In the genomic region with DNA sequence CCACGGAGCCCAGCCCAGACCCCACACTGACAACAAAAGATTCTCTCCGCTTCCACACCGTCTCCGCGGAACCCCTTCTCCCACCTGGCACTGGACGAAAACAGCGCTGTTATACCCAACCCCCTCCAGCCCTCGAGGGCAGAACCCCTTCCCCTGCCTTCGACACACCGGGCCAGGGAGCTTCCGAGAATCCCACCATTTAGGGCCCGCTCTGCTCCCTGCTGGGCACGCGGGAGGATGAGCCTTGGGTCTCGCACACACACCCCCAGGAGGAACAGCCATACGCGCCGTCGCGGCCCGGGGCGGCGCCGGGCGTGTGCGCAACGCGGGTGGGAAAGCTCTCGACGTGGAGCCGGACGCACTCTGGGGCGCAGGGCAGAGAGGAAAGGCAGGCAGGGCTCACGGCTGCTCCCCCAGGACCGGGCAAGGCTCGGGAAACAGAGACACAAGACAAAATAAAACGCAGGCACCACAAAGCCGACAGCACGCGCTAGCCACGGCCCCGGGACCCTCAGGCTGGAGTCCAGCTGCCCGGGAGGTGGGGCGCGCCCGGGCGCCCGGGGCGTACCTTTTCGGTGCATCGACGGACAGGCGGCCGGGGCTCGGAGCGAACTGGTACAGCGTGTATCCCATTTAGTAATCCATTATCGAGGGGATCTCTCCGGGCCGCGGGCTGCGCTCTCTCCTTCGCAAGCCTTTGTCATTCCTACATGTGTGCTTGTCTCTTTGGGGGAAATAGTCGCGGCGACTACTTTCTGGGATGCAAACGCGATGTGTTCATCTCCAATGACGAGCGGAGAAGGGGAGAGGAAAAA, we compare ENCODE assay signal across 9 cellular contexts. TPM values are rescaled to one million over a fixed set of nuclear protein-coding genes. Genes with fewer than 3 reads are reported as not detected.
DNase-seq lines count a peak whose midpoint lies in the region; FAIRE-seq and TF ChIP-seq lines count a peak whose summit lies in the region.
"Had no signal": no experiment of that assay in that cellular context is flagged by ENCODE, and none has a peak within 500 bp of the region (broad histone marks: within the 10 kb centered on the region; RNA-seq: fewer than 3 reads in every experiment).

No MANE protein-coding gene starts in this region.

- H3K27ac ChIP-seq in SJSA1 (no peak overlapping the region), mucosa of rectum (ENCODE audit: low read depth in 2 of 2, low read length in 2 of 2) (peak overlapping the region; percentile 85 to 91)

- peaks cover 37% of the 10 kb centered on the region for H3K4me1 Mint-ChIP-seq in endothelial cell (ENCODE audit: unreplicated experiment)

- H3K9ac ChIP-seq in mucosa of rectum (ENCODE audit: low read depth in 1 of 2, low read length in 2 of 2), result peak overlapping the region; percentile 83 to 85

- peaks cover 20% of the 10 kb centered on the region for H3K27me3 Mint-ChIP-seq in endothelial cell (ENCODE audit: unreplicated experiment)

- peak overlapping the region; percentile 99 for H3K4me3 Mint-ChIP-seq in endothelial cell (ENCODE audit: unreplicated experiment)

- H3K36me3 Mint-ChIP-seq in endothelial cell (ENCODE audit: low read depth, unreplicated experiment), result peaks cover 12% of the 10 kb centered on the region

- H3K27me3 ChIP-seq in SJSA1 (replicated peaks) (peaks cover 64% of the 10 kb centered on the region), mucosa of rectum (ENCODE audit: control insufficient read depth in 2 of 2, insufficient read depth in 2 of 2, low read length in 2 of 2) (peaks cover 5 to 7% of the 10 kb centered on the region in 2 donors)

- H3K4me3 ChIP-seq in SJSA1 (peak overlapping the region; percentile 37), mucosa of rectum (ENCODE audit: low read length in 2 of 2) (peak overlapping the region; percentile 92 to 99)

- H3K9me3 ChIP-seq in SJSA1 (replicated peaks) (no peaks in the 10 kb centered on the region), mucosa of rectum (ENCODE audit: control insufficient read depth in 2 of 2, low read length in 2 of 2) (no peaks in the 10 kb centered on the region)

- H3K27ac Mint-ChIP-seq in endothelial cell (ENCODE audit: unreplicated experiment), result peak overlapping the region; percentile 91

- peaks cover 29% of the 10 kb centered on the region for H3K4me1 ChIP-seq in SJSA1 (replicated peaks)
- H3K4me1 ChIP-seq in mucosa of rectum (ENCODE audit: control insufficient read depth in 2 of 2, insufficient read depth in 2 of 2, low read length in 2 of 2), result peaks cover 7 to 33% of the 10 kb centered on the region in 2 donors

- H3K36me3 ChIP-seq in SJSA1 (no peaks in the 10 kb centered on the region), mucosa of rectum (ENCODE audit: control insufficient read depth in 2 of 2, insufficient read depth in 2 of 2, low read length in 2 of 2) (no peaks in the 10 kb centered on the region)

- TF ChIP-seq CTCF in endothelial cell (IDR thresholded peaks at IDR 0.05; ENCODE audit: unreplicated experiment), result no peak

- DNase-seq in NCI-H146 (lab: John Stamatoyannopoulos, UW), result peak; percentile 56
- no peak for DNase-seq in NCI-H146 treated with DMSO at 0.1 percent for 48 hours (lab: John Stamatoyannopoulos, UW; ENCODE audit: unreplicated experiment)
- DNase-seq in SJSA1 (ENCODE audit: low read depth in 1 of 2, low spot score in 2 of 2), result peak in 1 of 2 experiments; percentile 51
- peak; percentile 51 for DNase-seq in endothelial cell (ENCODE audit: low spot score)
- peak; percentile 30 for DNase-seq in urothelium cell line (ENCODE audit: low spot score)
- DNase-seq in SKM-1 treated with dmso at 0.1 percent for 144 hours (lab: John Stamatoyannopoulos, UW; ENCODE audit: unreplicated experiment), result no peak
- no peak for DNase-seq in RCC 7860 (ENCODE audit: low spot score)

- H3K9me3 Mint-ChIP-seq in endothelial cell (ENCODE audit: unreplicated experiment), result no peaks in the 10 kb centered on the region

- FAIRE-seq in urothelium cell line (lab: Jason Lieb, UNC) (no peak), RCC 7860 (lab: Jason Lieb, UNC) (no peak)
- FAIRE-seq: G401.6 had no signal

RNA-seq across cellular contexts. Expression of gene SEMA6A, which starts 0.8 kb away (rescaled TPM):
- total RNA-seq in SJSA1 (2014; rRNA removed; shearing (Covaris generic)), result 0.61 and 6.0 TPM in 2 replicates
- 180 TPM for total RNA-seq in endothelial cell (ENCODE audit: unreplicated experiment)

Comparison
In these comparisons a context has a peak if more than half of its experiments do, and no peak if none do; other contexts are left out.
1. DNase-seq: peak in NCI-H146 (single experiment), endothelial cell (single experiment) and urothelium cell line (single experiment); none in NCI-H146 treated with DMSO at 0.1 percent for 48 hours (single experiment), SKM-1 treated with dmso at 0.1 percent for 144 hours (single experiment) and RCC 7860 (single experiment).
2. RNA of gene SEMA6A, which starts 0.8 kb away (total RNA-seq): 180 TPM in endothelial cell (single experiment); 0.61 to 6.0 TPM in SJSA1; every median in the first group is over 10 times any median in the second.